Comparison of ENCODE assay signal across 29 cellular contexts in genomic region chr6:78925317-78925716, GRCh38.
"Had no signal": no experiment of that assay in that cellular context is flagged by ENCODE, and none has a peak within 500 bp of the region (broad histone marks: within the 10 kb centered on the region; RNA-seq: fewer than 3 reads in every experiment).

No MANE protein-coding gene starts in this region.

- H3K4me3 ChIP-seq: stomach, suprapubic skin, testis, thoracic aorta, thyroid gland, tibial artery, tibial nerve, transverse colon, upper lobe of left lung, upper lobe of right lung, uterus, vagina had no signal

- H3K27ac ChIP-seq: stomach, suprapubic skin, testis, thoracic aorta, thyroid gland, tibial artery, tibial nerve, transverse colon, upper lobe of left lung, upper lobe of right lung, uterus, vagina had no signal

- H3K4me1 ChIP-seq: stomach, suprapubic skin, testis, thyroid gland, tibial artery, tibial nerve, transverse colon, upper lobe of left lung, upper lobe of right lung, uterus, vagina had no signal

- DNase-seq: stimulated activated CD4-positive, alpha-beta T cell treated with anti-CD3 and anti-CD28 coated beads, Interleukin-2, amount 100 ng/mL, for 48 hours; stimulated activated CD4-positive, alpha-beta T cell treated with anti-CD3 and anti-CD28 coated beads, Interleukin-4, amount 100 ng/mL, for 1 hour; stimulated activated CD4-positive, alpha-beta T cell treated with anti-CD3 and anti-CD28 coated beads, Interleukin-4, amount 100 ng/mL, for 24 hours; stimulated activated CD4-positive, alpha-beta T cell treated with anti-CD3 and anti-CD28 coated beads, Interleukin-4, amount 100 ng/mL, for 4 hours; stimulated activated CD8-positive, alpha-beta memory T cell treated with anti-CD3 and anti-CD28 coated beads, Interleukin-4, amount 100 ng/mL, for 48 hours; stimulated activated naive B cell treated with anti-CD40 and anti-IgM and Interleukin-4, amounts not matched to agents 10 μg/mL and 1 μg/mL and 100 μg/mL, for 72 hours; stimulated activated naive CD4-positive, alpha-beta T cell; stimulated activated naive CD4-positive, alpha-beta T cell treated with Interleukin-2 at 50 U/mL for 16 hours; stimulated activated naive CD8-positive, alpha-beta T cell treated with anti-CD3 and anti-CD28 coated beads, Interleukin-15, amount 100 ng/mL, for 72 hours; stimulated activated naive CD8-positive, alpha-beta T cell treated with anti-CD3 and anti-CD28 coated beads, Interleukin-15, Interleukin-2, amounts not matched to agents 100 U/mL and 50 U/mL, for 24 hours; stomach; substantia nigra; testis; thyroid gland; tibial artery; transverse colon; trophoblast cell; upper lobe of left lung; upper lobe of right lung; uterus had no signal

- H3K36me3 Mint-ChIP-seq: stimulated activated effector memory CD8-positive, alpha-beta T cell treated with anti-CD3 and anti-CD28 coated beads, Interleukin-12 subunit alpha, Interleukin-12 subunit beta, amount 100 ng/mL, for 72 hours; stimulated activated memory B cell treated with anti-CD40 and anti-IgM and Interleukin-4, amounts not matched to agents 10 μg/mL and 1 μg/mL and 100 μg/mL, for 72 hours; type B pancreatic cell had no signal

- H3K36me3 ChIP-seq: stomach, suprapubic skin, thoracic aorta, thyroid gland, tibial artery, tibial nerve, transverse colon, upper lobe of left lung, upper lobe of right lung, uterus, vagina had no signal

- FAIRE-seq: urothelium cell line had no signal

- H3K27ac Mint-ChIP-seq: stimulated activated effector memory CD8-positive, alpha-beta T cell treated with anti-CD3 and anti-CD28 coated beads, Interleukin-12 subunit alpha, Interleukin-12 subunit beta, amount 100 ng/mL, for 72 hours; stimulated activated memory B cell treated with anti-CD40 and anti-IgM and Interleukin-4, amounts not matched to agents 10 μg/mL and 1 μg/mL and 100 μg/mL, for 72 hours; stimulated activated naive B cell treated with anti-CD40 and anti-IgM and Interleukin-4, amounts not matched to agents 10 μg/mL and 1 μg/mL and 100 μg/mL, for 72 hours; stimulated activated naive CD8-positive, alpha-beta T cell treated with anti-CD3 and anti-CD28 coated beads, Interleukin-15, Interleukin-2, amounts not matched to agents 100 ng/mL and 50 ng/mL, for 24 hours; type B pancreatic cell had no signal

- H3K9me3 ChIP-seq: testis, thyroid gland, uterus, vagina had no signal

- H3K4me1 Mint-ChIP-seq: stimulated activated effector memory CD8-positive, alpha-beta T cell treated with anti-CD3 and anti-CD28 coated beads, Interleukin-12 subunit alpha, Interleukin-12 subunit beta, amount 100 ng/mL, for 72 hours; stimulated activated memory B cell treated with anti-CD40 and anti-IgM and Interleukin-4, amounts not matched to agents 10 μg/mL and 1 μg/mL and 100 μg/mL, for 72 hours; stimulated activated naive B cell treated with anti-CD40 and anti-IgM and Interleukin-4, amounts not matched to agents 10 μg/mL and 1 μg/mL and 100 μg/mL, for 72 hours; stimulated activated naive CD8-positive, alpha-beta T cell treated with anti-CD3 and anti-CD28 coated beads, Interleukin-15, amount 100 ng/mL, for 72 hours had no signal

- H3K4me3 Mint-ChIP-seq: stimulated activated effector memory CD8-positive, alpha-beta T cell treated with anti-CD3 and anti-CD28 coated beads, Interleukin-12 subunit alpha, Interleukin-12 subunit beta, amount 100 ng/mL, for 72 hours; stimulated activated memory B cell treated with anti-CD40 and anti-IgM and Interleukin-4, amounts not matched to agents 10 μg/mL and 1 μg/mL and 100 μg/mL, for 72 hours; stimulated activated naive B cell treated with anti-CD40 and anti-IgM and Interleukin-4, amounts not matched to agents 10 μg/mL and 1 μg/mL and 100 μg/mL, for 72 hours; stimulated activated naive CD8-positive, alpha-beta T cell treated with anti-CD3 and anti-CD28 coated beads, Interleukin-15, amount 100 ng/mL, for 72 hours; stimulated activated naive CD8-positive, alpha-beta T cell treated with anti-CD3 and anti-CD28 coated beads, Interleukin-15, Interleukin-2, amounts not matched to agents 100 ng/mL and 50 ng/mL, for 24 hours; type B pancreatic cell had no signal

- H3K27me3 Mint-ChIP-seq: stimulated activated memory B cell treated with anti-CD40 and anti-IgM and Interleukin-4, amounts not matched to agents 10 μg/mL and 1 μg/mL and 100 μg/mL, for 72 hours; stimulated activated naive CD8-positive, alpha-beta T cell treated with anti-CD3 and anti-CD28 coated beads, Interleukin-15, amount 100 ng/mL, for 72 hours; stimulated activated naive CD8-positive, alpha-beta T cell treated with anti-CD3 and anti-CD28 coated beads, Interleukin-15, Interleukin-2, amounts not matched to agents 100 ng/mL and 50 ng/mL, for 24 hours; type B pancreatic cell had no signal

- H3K27me3 ChIP-seq: stomach, suprapubic skin, testis, thyroid gland, tibial artery, tibial nerve, transverse colon, upper lobe of left lung, upper lobe of right lung, uterus, vagina had no signal

- ATAC-seq: stimulated activated effector memory CD8-positive, alpha-beta T cell treated with anti-CD3 and anti-CD28 coated beads, Interleukin-12 subunit alpha, Interleukin-12 subunit beta, amount 100 ng/mL, for 72 hours; stimulated activated memory B cell treated with anti-CD40 and anti-IgM and Interleukin-4, amounts not matched to agents 10 μg/mL and 1 μg/mL and 100 μg/mL, for 72 hours; stimulated activated naive B cell treated with anti-CD40 and anti-IgM and Interleukin-4, amounts not matched to agents 10 μg/mL and 1 μg/mL and 100 μg/mL, for 72 hours; stimulated activated naive CD8-positive, alpha-beta T cell treated with anti-CD3 and anti-CD28 coated beads, Interleukin-15, amount 100 ng/mL, for 72 hours; stimulated activated naive CD8-positive, alpha-beta T cell treated with anti-CD3 and anti-CD28 coated beads, Interleukin-15, Interleukin-2, amounts not matched to agents 100 U/mL and 50 U/mL, for 24 hours; upper lobe of right lung had no signal
